ENCODE assay signal across 9 cellular contexts in genomic region chr15:58440181-58440910, GRCh38. TPM values are rescaled to one million over a fixed set of nuclear protein-coding genes. Genes with fewer than 3 reads are reported as not detected.
A peak's percentile ranks its signal among the peaks of the same experiment; 100 is the strongest.
DNase-seq lines count a peak whose midpoint lies in the region; ATAC-seq and TF ChIP-seq lines count a peak whose summit lies in the region.
"Had no signal": no experiment of that assay in that cellular context is flagged by ENCODE, and none has a peak within 500 bp of the region (broad histone marks: within the 10 kb centered on the region; RNA-seq: fewer than 3 reads in every experiment).

No MANE protein-coding gene starts in this region.

- H3K27me3 ChIP-seq in SK-N-SH (ENCODE audit: insufficient read depth): no peaks in the 10 kb centered on the region

- no peaks in the 10 kb centered on the region for H3K9me3 ChIP-seq in SK-N-SH

- H3K9me3 Mint-ChIP-seq in Calu3 (ENCODE audit: low read depth, unreplicated experiment): no peaks in the 10 kb centered on the region

- intact Hi-C loops in Calu3 (cut with micrococcal nuclease; ENCODE audit: unreplicated experiment): loop anchor here (1.0 to 10.0 kb wide), 4 partner anchors 27 to 424 kb away; no protein-coding TSS in a partner anchor

- peak overlapping the region in 1 of 2 experiments; percentile 57; a peak in 3 of 4 replicates for H3K27ac ChIP-seq in SK-N-SH (ENCODE audit: low read depth in 2 of 2, low read length in 1 of 2)

- TF ChIP-seq EP300 in SK-N-SH (IDR thresholded peaks at IDR 0.05; ENCODE audit: borderline replicate concordance in 1 of 2, low read depth in 1 of 2, low read length in 1 of 2): no peak

- H3K9ac ChIP-seq in SK-N-SH: peak overlapping the region; percentile 25; the same call in 1 of the 2 replicates

- no TSS peak for BruUV-seq in Calu3 (replicated peaks; lab: Mats Ljungman, UMichigan)

- no peaks in the 10 kb centered on the region for H3K79me2 ChIP-seq in SK-N-SH (ENCODE audit: insufficient read depth)

- peak overlapping the region; percentile 30 for H3K4me3 Mint-ChIP-seq in Calu3 (ENCODE audit: low read depth, unreplicated experiment)

- TF ChIP-seq CTCF in Calu3 (IDR thresholded peaks at IDR 0.05; ENCODE audit: unreplicated experiment) (no peak), SK-N-SH (IDR thresholded peaks at IDR 0.05) (no peak)

- no peak overlapping the region for H3K4me3 ChIP-seq in SK-N-SH (ENCODE audit: low read depth in 2 of 2, low read length in 1 of 2)

- TF ChIP-seq RAD21 in SK-N-SH (IDR thresholded peaks at IDR 0.05; ENCODE audit: low read length): no peak

- POLR2A ChIA-PET in SK-N-SH (lab: Yijun Ruan, JAX): no interaction called here

- CTCF ChIA-PET in Calu3 (lab: Charles Lee): interaction anchor here (0.9 to 2.6 kb wide), 7 partner anchors 24 to 171 kb away, joined by 3 to 12 read pairs (median 7); no protein-coding TSS in a partner anchor
- CTCF ChIA-PET in SK-N-SH (lab: Yijun Ruan, JAX): interaction anchor here (1.0 to 1.4 kb wide), 2 partner anchors 13 to 20 kb away, joined by 3 read pairs; no protein-coding TSS in a partner anchor

- no peaks in the 10 kb centered on the region for H3K36me3 ChIP-seq in SK-N-SH (replicated peaks in 1 of 2; ENCODE audit: control insufficient read depth in 1 of 2, insufficient read depth in 2 of 2, low read length in 1 of 2)

- H3K4me1 ChIP-seq in SK-N-SH (ENCODE audit: control insufficient read depth in 1 of 2, insufficient read depth in 2 of 2, low read depth in 1 of 2, low read length in 1 of 2): peaks cover 11 to 16% of the 10 kb centered on the region in 2 experiments; a peak in 3 of 4 replicates

- no peaks in the 10 kb centered on the region for H3K9me2 ChIP-seq in SK-N-SH

- peak overlapping the region; percentile 61 for H3K4me2 ChIP-seq in SK-N-SH

- H3K27ac Mint-ChIP-seq in Calu3 (ENCODE audit: unreplicated experiment): peak overlapping the region; percentile 76

- no peaks in the 10 kb centered on the region for H3K27me3 Mint-ChIP-seq in Calu3 (ENCODE audit: unreplicated experiment)

- no peaks in the 10 kb centered on the region for H3F3A ChIP-seq in SK-N-SH (replicated peaks; ENCODE audit: insufficient read depth)

- no peaks in the 10 kb centered on the region for H4K20me1 ChIP-seq in SK-N-SH (ENCODE audit: insufficient read depth)

- WGBS in SK-N-SH (ENCODE audit: low lambda C conversion rate): 46% methylated on average over 7 of the region's 7 CpGs

- DNase-seq in Calu3 (peak; percentile 68), SK-N-SH (no peak), fibroblast of peridontal ligament (ENCODE audit: extremely low read depth) (peak; percentile 75), pons (ENCODE audit: low spot score) (peak; percentile 25), superior temporal gyrus (ENCODE audit: extremely low spot score) (no peak)
- no peak for DNase-seq in NK-92 treated with Interleukin-12 subunit alpha and Interleukin-12 subunit beta, amount 100 ng/mL, for 24 hours (lab: John Stamatoyannopoulos, UW)
- no peak for DNase-seq in stimulated activated CD4-positive, alpha-beta T cell treated with anti-CD3 and anti-CD28 coated beads, Interleukin-2, amount 100 ng/mL, for 24 hours

- H2AFZ ChIP-seq in SK-N-SH (ENCODE audit: low read depth): peak overlapping the region; percentile 72; the same call in 1 of the 2 replicates

- peaks cover 34% of the 10 kb centered on the region for H3K36me3 Mint-ChIP-seq in Calu3 (ENCODE audit: insufficient read depth, unreplicated experiment)

- no peak for ATAC-seq in GM18861 (IDR thresholded peaks at IDR 0.05; ENCODE audit: unreplicated experiment)

- H3K4me1 Mint-ChIP-seq in Calu3 (ENCODE audit: low read depth, unreplicated experiment): peaks cover 78% of the 10 kb centered on the region

TF ChIP-seq in SK-N-SH, 30 proteins besides CTCF, POLR2A, EP300 and RAD21:
- peak; percentile 31; the same call in 1 of the 2 replicates for TF ChIP-seq TCF12 (IDR thresholded peaks at IDR 0.05)
- no peak for TF ChIP-seq PBX3 (IDR thresholded peaks at IDR 0.05)
- TF ChIP-seq JUND (IDR thresholded peaks at IDR 0.05): peak; percentile 39
- no peak for TF ChIP-seq MXI1 (IDR thresholded peaks at IDR 0.05; ENCODE audit: low read depth, low read length)
- TF ChIP-seq IRF3 (IDR thresholded peaks at IDR 0.05; ENCODE audit: low read depth, low read length): no peak
- no peak for TF ChIP-seq GATA2 (CRISPR knock-in tag; IDR thresholded peaks at IDR 0.05)
- TF ChIP-seq YY1 (IDR thresholded peaks at IDR 0.05; ENCODE audit: low read depth): no peak
- TF ChIP-seq USF1 (IDR thresholded peaks at IDR 0.05; ENCODE audit: borderline replicate concordance, low read depth): no peak
- TF ChIP-seq NFIC (IDR thresholded peaks at IDR 0.05; ENCODE audit: borderline replicate concordance): no peak
- TF ChIP-seq SMC3 (IDR thresholded peaks at IDR 0.05; ENCODE audit: low read depth, low read length): no peak
- TF ChIP-seq, protein P1, sequence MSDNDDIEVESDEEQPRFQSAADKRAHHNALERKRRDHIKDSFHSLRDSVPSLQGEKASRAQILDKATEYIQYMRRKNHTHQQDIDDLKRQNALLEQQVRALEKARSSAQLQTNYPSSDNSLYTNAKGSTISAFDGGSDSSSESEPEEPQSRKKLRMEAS (IDR thresholded peaks at IDR 0.05; ENCODE audit: low read depth): no peak
- peak; percentile 11; the same call in 1 of the 2 replicates for TF ChIP-seq FOSL2 (IDR thresholded peaks at IDR 0.05; ENCODE audit: borderline replicate concordance, low read depth)
- TF ChIP-seq POLR2AphosphoS5 (IDR thresholded peaks at IDR 0.05; ENCODE audit: low read depth, low read length): no peak
- 0 out of 2 replicates have a peak, but pooled peaks have one; percentile 62 for TF ChIP-seq RXRA (IDR thresholded peaks at IDR 0.05; ENCODE audit: borderline replicate concordance, low read depth)
- TF ChIP-seq NRF1 (IDR thresholded peaks at IDR 0.05; ENCODE audit: low read depth, low read length): no peak
- TF ChIP-seq REST (IDR thresholded peaks at IDR 0.05; ENCODE audit: low read depth, low read length): no peak
- no peak for TF ChIP-seq GABPA (IDR thresholded peaks at IDR 0.05; ENCODE audit: low read depth)
- no peak for TF ChIP-seq ELF1 (IDR thresholded peaks at IDR 0.05)

RNA-seq across cellular contexts. Expression of gene LIPC, which starts 8.6 kb away (rescaled TPM):
- total RNA-seq in Calu3 (2022): 0.49 TPM in 1 of 2 replicates, not detected in the other
- polyA plus RNA-seq in SK-N-SH (2012; rRNA removed): not detected in 2 replicates
- not detected in 2 replicates for polyA plus RNA-seq in SK-N-SH (2012; cell fraction: cytosol; rRNA removed)
- not detected in 2 replicates for polyA plus RNA-seq in SK-N-SH (2012; cell fraction: nucleus; rRNA removed)
- total RNA-seq: SK-MEL-5 had no signal

Comparison
In these comparisons a context has a peak if more than half of its experiments do, and no peak if none do; other contexts are left out.
1. DNase-seq: peak in Calu3 (single experiment), fibroblast of peridontal ligament (single experiment) and pons (single experiment); none in SK-N-SH (single experiment), NK-92 treated with Interleukin-12 subunit alpha and Interleukin-12 subunit beta, amount 100 ng/mL, for 24 hours (single experiment), superior temporal gyrus (single experiment) and stimulated activated CD4-positive, alpha-beta T cell treated with anti-CD3 and anti-CD28 coated beads, Interleukin-2, amount 100 ng/mL, for 24 hours (0 of 2).